ENCODE assay signal across 13 cellular contexts in the genomic region with DNA sequence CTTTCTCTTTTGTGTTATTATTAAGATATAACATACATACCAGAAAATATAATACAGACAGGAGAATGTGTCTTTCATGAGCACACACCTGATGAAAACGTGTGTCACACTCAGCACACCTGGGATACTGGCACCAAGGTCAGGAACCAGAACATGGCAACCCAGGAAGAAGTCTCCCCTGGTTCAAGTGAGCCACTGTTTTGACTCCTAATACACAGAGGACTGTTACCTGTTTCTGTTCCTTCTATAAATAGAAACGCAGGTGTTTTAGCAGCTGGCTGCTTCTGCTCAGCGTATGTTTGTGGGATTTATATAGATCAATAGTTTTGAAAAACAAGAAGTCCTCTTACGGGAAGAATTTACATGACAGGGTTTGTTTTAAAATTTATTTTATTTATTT. TPM values are rescaled to one million over a fixed set of nuclear protein-coding genes. Genes with fewer than 3 reads are reported as not detected.
DNase-seq lines count a peak whose midpoint lies in the region; ATAC-seq and TF ChIP-seq lines count a peak whose summit lies in the region.
"Had no signal": no experiment of that assay in that cellular context is flagged by ENCODE, and none has a peak within 500 bp of the region (broad histone marks: within the 10 kb centered on the region; RNA-seq: fewer than 3 reads in every experiment).

No MANE protein-coding gene starts in this region.

- H3K9me3 Mint-ChIP-seq in activated B cell treated with CpG ODN at 0.5 μM for 24 hours, result no peaks in the 10 kb centered on the region
- H3K9me3 Mint-ChIP-seq in natural killer cell, result no peaks in the 10 kb centered on the region

- peaks cover 65% of the 10 kb centered on the region for H3K79me2 ChIP-seq in MM.1S (ENCODE audit: low read length)

- peaks cover 87% of the 10 kb centered on the region for H3F3A ChIP-seq in MM.1S (ENCODE audit: insufficient read depth, low read length)

- H3K27ac ChIP-seq in BLaER1, result no peak overlapping the region
- H3K27ac ChIP-seq in MM.1S (ENCODE audit: low read length), result peak overlapping the region; percentile 99
- H3K27ac ChIP-seq: ascending aorta, epithelial cell of prostate had no signal

- H3K4me3 Mint-ChIP-seq in activated B cell treated with CpG ODN at 0.5 μM for 24 hours, result peak overlapping the region; percentile 38
- peak overlapping the region; percentile 25 for H3K4me3 Mint-ChIP-seq in natural killer cell

- CTCF ChIA-PET in activated B cell treated with CpG ODN at 0.5 μM for 24 hours (lab: Charles Lee), result interaction anchor here (2.0 kb wide), 1 partner anchor 56 kb away, joined by 6 read pairs; no protein-coding TSS in a partner anchor

- ATAC-seq in activated B cell treated with CpG ODN at 0.5 μM for 24 hours (ENCODE audit: low read depth), result no peak
- ATAC-seq in natural killer cell, result no peak
- no peak for ATAC-seq in HG03460 (IDR thresholded peaks at IDR 0.05; ENCODE audit: unreplicated experiment)
- ATAC-seq in stimulated activated naive CD8-positive, alpha-beta T cell treated with anti-CD3 and anti-CD28 coated beads, Interleukin-15, Interleukin-2, amounts not matched to agents 100 U/mL and 50 U/mL, for 24 hours, result no peak

- no peaks in the 10 kb centered on the region for H3K9me2 ChIP-seq in MM.1S (replicated peaks; ENCODE audit: insufficient read depth, low read length)

- POLR2A ChIA-PET in activated B cell treated with CpG ODN at 0.5 μM for 24 hours (lab: Charles Lee), result interaction anchor here (2.0 to 2.2 kb wide), 2 partner anchors 37 to 68 kb away, joined by 4 to 7 read pairs; no protein-coding TSS in a partner anchor

- H3K27me3 ChIP-seq in BLaER1 (no peaks in the 10 kb centered on the region), MM.1S (replicated peaks; ENCODE audit: insufficient read depth, low read length) (no peaks in the 10 kb centered on the region), MG63 (no peaks in the 10 kb centered on the region)
- H3K27me3 ChIP-seq: ascending aorta had no signal

- H3K4me1 ChIP-seq in BLaER1 (peaks cover 53% of the 10 kb centered on the region), MM.1S (ENCODE audit: low read length) (peaks cover 30% of the 10 kb centered on the region)

- no peak overlapping the region for H2AFZ ChIP-seq in MM.1S (ENCODE audit: low read length)

- peaks cover 71% of the 10 kb centered on the region for H3K4me1 Mint-ChIP-seq in activated B cell treated with CpG ODN at 0.5 μM for 24 hours
- H3K4me1 Mint-ChIP-seq in natural killer cell, result peaks cover 70% of the 10 kb centered on the region in 2 donors

- peaks cover 21% of the 10 kb centered on the region for H4K20me1 ChIP-seq in BLaER1
- 0 out of 2 replicates have a peak, but pooled peaks cover 3% of the 10 kb centered on the region for H4K20me1 ChIP-seq in MM.1S (ENCODE audit: insufficient read depth, low read length)

- H3K9me3 ChIP-seq in BLaER1, result peaks cover 3% of the 10 kb centered on the region; the same call in 1 of the 2 replicates
- H3K9me3 ChIP-seq in MM.1S (replicated peaks; ENCODE audit: insufficient read depth, low read length), result no peaks in the 10 kb centered on the region
- H3K9me3 ChIP-seq in MG63, result peaks cover under 1% of the 10 kb centered on the region
- H3K9me3 ChIP-seq: ascending aorta had no signal

- H3K36me3 Mint-ChIP-seq in activated B cell treated with CpG ODN at 0.5 μM for 24 hours (ENCODE audit: low read depth) (peaks cover 56% of the 10 kb centered on the region), natural killer cell (no peaks in the 10 kb centered on the region)

- H3K4me2 ChIP-seq in BLaER1 (peak overlapping the region; percentile 22; the same call in 1 of the 2 replicates), MM.1S (ENCODE audit: low read depth, low read length) (peak overlapping the region; percentile 92)

- TF ChIP-seq CTCF in MM.1S (IDR thresholded peaks at IDR 0.05; ENCODE audit: low read length) (no peak), activated B cell treated with CpG ODN at 0.5 μM for 24 hours (IDR thresholded peaks at IDR 0.05) (no peak), natural killer cell (IDR thresholded peaks at IDR 0.05) (no peak)

- H3K27me3 Mint-ChIP-seq in activated B cell treated with CpG ODN at 0.5 μM for 24 hours, result no peaks in the 10 kb centered on the region
- no peaks in the 10 kb centered on the region for H3K27me3 Mint-ChIP-seq in natural killer cell (ENCODE audit: low read depth in 2 of 2)

- no peak overlapping the region for H3K9ac ChIP-seq in BLaER1
- peak overlapping the region; percentile 100 for H3K9ac ChIP-seq in MM.1S (ENCODE audit: low read length)

- no peak overlapping the region for H3K4me3 ChIP-seq in BLaER1
- H3K4me3 ChIP-seq in MM.1S (ENCODE audit: low read length), result peak overlapping the region; percentile 98
- H3K4me3 ChIP-seq in MG63, result no peak overlapping the region

- H3K27ac Mint-ChIP-seq in activated B cell treated with CpG ODN at 0.5 μM for 24 hours (peak overlapping the region; percentile 59), natural killer cell (peak overlapping the region in 1 of 2 donors; percentile 86)

- DNase-seq in MM.1S (peak; percentile 90), activated B cell treated with CpG ODN at 0.5 μM for 24 hours (no peak), natural killer cell (no peak), MG63 (no peak), GF-D8 (lab: John Stamatoyannopoulos, UW) (no peak)
- no peak for DNase-seq in stimulated activated naive CD8-positive, alpha-beta T cell treated with anti-CD3 and anti-CD28 coated beads, Interleukin-15, Interleukin-2, amounts not matched to agents 100 U/mL and 50 U/mL, for 24 hours
- DNase-seq: nephron progenitor cell; stimulated activated naive CD4-positive, alpha-beta T cell treated with Interleukin-2 at 50 U/mL for 16 hours; T-helper 9 cell had no signal

- intact Hi-C loops in activated B cell treated with CpG ODN at 0.5 μM for 24 hours (cut with micrococcal nuclease) (loop anchor here (10.0 kb wide), 1 partner anchor 321 kb away; no protein-coding TSS in a partner anchor), natural killer cell (cut with micrococcal nuclease) (no loop called here)

- H3K36me3 ChIP-seq in BLaER1 (peaks cover 51% of the 10 kb centered on the region), MM.1S (replicated peaks; ENCODE audit: insufficient read depth, low read length) (peaks cover 3% of the 10 kb centered on the region; the same call in 1 of the 2 replicates), MG63 (peaks cover 68% of the 10 kb centered on the region)

RNA-seq across cellular contexts. Expression of gene SEC14L1, which starts 3.5 kb away (rescaled TPM):
- total RNA-seq in activated B cell treated with CpG ODN at 0.5 μM for 24 hours, result 60.7 and 79.6 TPM in 2 replicates
- total RNA-seq in natural killer cell, result 100 to 1,000 TPM; 129 to 160 (median 129) TPM
- 16.2 and 41.7 TPM in 2 replicates for total RNA-seq in MG63 (2014; rRNA removed; shearing (Covaris generic); ENCODE audit: low replicate concordance)
